In genomic region chr9:91836515-91836914, GRCh38 we compare ENCODE assay signal across 19 cellular contexts.
DNase-seq lines count a peak whose midpoint lies in the region; ATAC-seq and TF ChIP-seq lines count a peak whose summit lies in the region.
"Had no signal": no experiment of that assay in that cellular context is flagged by ENCODE, and none has a peak within 500 bp of the region (broad histone marks: within the 10 kb centered on the region; RNA-seq: fewer than 3 reads in every experiment).

No MANE protein-coding gene starts in this region.

- 53% methylated on average over 7 of the region's 7 CpGs for WGBS in right cardiac atrium

- no peaks in the 10 kb centered on the region for H3K9me3 ChIP-seq in BE2C
- no peaks in the 10 kb centered on the region for H3K9me3 ChIP-seq in HEK293 (ENCODE audit: control insufficient read depth, insufficient read depth, low read depth, low read length)
- no peaks in the 10 kb centered on the region for H3K9me3 ChIP-seq in right cardiac atrium (ENCODE audit: control insufficient read depth, low read length)

- no peaks in the 10 kb centered on the region for H3K27me3 ChIP-seq in BE2C
- H3K27me3 ChIP-seq in right cardiac atrium (ENCODE audit: control insufficient read depth, insufficient read depth), result no peaks in the 10 kb centered on the region
- no peaks in the 10 kb centered on the region for H3K27me3 ChIP-seq in rectal smooth muscle tissue (ENCODE audit: control insufficient read depth, insufficient read depth, low read length)

- no peak overlapping the region; the same call in 1 of the 2 replicates for H3K27ac ChIP-seq in HEK293 (ENCODE audit: extremely low read depth, low read depth, low read length)
- H3K27ac ChIP-seq in right cardiac atrium (ENCODE audit: low read length), result no peak overlapping the region
- peak overlapping the region; percentile 65 for H3K27ac ChIP-seq in rectal smooth muscle tissue (ENCODE audit: low read depth, low read length)
- H3K27ac ChIP-seq: dorsolateral prefrontal cortex had no signal

- POLR2A ChIA-PET in HEK293 (lab: Yijun Ruan, JAX), result no interaction called here

- H3K4me3 ChIP-seq in BE2C (ENCODE audit: low read depth, low read length) (no peak overlapping the region), HEK293 (ENCODE audit: low read depth, low read length) (no peak overlapping the region), right cardiac atrium (ENCODE audit: low read length) (no peak overlapping the region), rectal smooth muscle tissue (ENCODE audit: low read length) (no peak overlapping the region)
- H3K4me3 ChIP-seq: dorsolateral prefrontal cortex, GM12878 had no signal

- peak; percentile 52 for DNase-seq in BE2C
- DNase-seq in right cardiac atrium, result peak; percentile 53 to 84 (median 82)
- no peak for DNase-seq in H4 (ENCODE audit: low spot score)
- DNase-seq in activated gamma-delta T cell treated with Interleukin-2 at 50 U/mL for 16 hours, result no peak
- DNase-seq in NCI-H446 (lab: John Stamatoyannopoulos, UW), result no peak
- DNase-seq: activated CD4-positive, alpha-beta T cell treated with anti-CD3 and anti-CD28 coated beads for 48 hours; activated naive CD4-positive, alpha-beta T cell; activated T-cell treated with anti-CD3 and anti-CD28 coated beads, Interleukin-2, amount 50 U/mL, for 4 hours; C1 segment of cervical spinal cord; Calu3; NCI-H1694; NCI-H2171; NCI-H524; stimulated activated naive CD8-positive, alpha-beta T cell treated with anti-CD3 and anti-CD28 coated beads, Interleukin-15, Interleukin-2, amounts not matched to agents 100 U/mL and 50 U/mL, for 24 hours had no signal

- TF ChIP-seq CTCF in BE2C (IDR thresholded peaks at IDR 0.05; ENCODE audit: low read depth, low read length), result no peak
- TF ChIP-seq CTCF in HEK293 (tag by site-specific recombination; IDR thresholded peaks at IDR 0.05), result no peak

- peaks cover 16% of the 10 kb centered on the region for H3K4me1 ChIP-seq in BE2C
- peaks cover 18% of the 10 kb centered on the region for H3K4me1 ChIP-seq in HEK293 (ENCODE audit: control insufficient read depth, insufficient read depth, low read length)
- H3K4me1 ChIP-seq in right cardiac atrium (ENCODE audit: control insufficient read depth, insufficient read depth, low read length), result no peaks in the 10 kb centered on the region
- peaks cover 62% of the 10 kb centered on the region for H3K4me1 ChIP-seq in rectal smooth muscle tissue (ENCODE audit: control insufficient read depth, insufficient read depth, low read length)

- intact Hi-C loops in right cardiac atrium (cut with DNase I), result no loop called here

- ATAC-seq in right cardiac atrium (peak; percentile 58 to 60), GM19023 (IDR thresholded peaks at IDR 0.05; ENCODE audit: unreplicated experiment) (no peak)
- ATAC-seq: activated T-cell treated with anti-CD3 and anti-CD28 coated beads, Interleukin-2, amount 50 U/mL, for 4 hours; GM12878; stimulated activated naive CD8-positive, alpha-beta T cell treated with anti-CD3 and anti-CD28 coated beads, Interleukin-15, Interleukin-2, amounts not matched to agents 100 U/mL and 50 U/mL, for 24 hours had no signal

- CTCF ChIA-PET in HEK293 (lab: Yijun Ruan, JAX), result no interaction called here

- H3K36me3 ChIP-seq in BE2C, result no peaks in the 10 kb centered on the region
- no peaks in the 10 kb centered on the region for H3K36me3 ChIP-seq in HEK293 (ENCODE audit: control insufficient read depth in 2 of 2, insufficient read depth in 1 of 2, low read length in 2 of 2)
- H3K36me3 ChIP-seq in rectal smooth muscle tissue (ENCODE audit: control insufficient read depth, insufficient read depth, low read length), result no peaks in the 10 kb centered on the region

- H3K9ac ChIP-seq in rectal smooth muscle tissue (ENCODE audit: low read length), result no peak overlapping the region

TF ChIP-seq in HEK293, 187 proteins besides CTCF, POLR2A, EP300 and RAD21:
- TF ChIP-seq ZNF175 (tag by site-specific recombination; IDR thresholded peaks at IDR 0.05), result no peak
- peak; percentile 62; the same call in 1 of the 2 replicates for TF ChIP-seq ZNF600 (tag by site-specific recombination; IDR thresholded peaks at IDR 0.05)
- TF ChIP-seq EGR2 (tag by site-specific recombination; IDR thresholded peaks at IDR 0.05; ENCODE audit: low read depth), result peak; percentile 53
- TF ChIP-seq ZFHX2 (tag by site-specific recombination; conservative IDR thresholded peaks at IDR 0.05), result peak; percentile 57
- TF ChIP-seq ZNF558 (tag by site-specific recombination; IDR thresholded peaks at IDR 0.05), result no peak

Comparison
In these comparisons a context has a peak if more than half of its experiments do, and no peak if none do; other contexts are left out.
1. DNase-seq: peak in BE2C (single experiment) and right cardiac atrium (3 of 3); none in H4 (single experiment), activated gamma-delta T cell treated with Interleukin-2 at 50 U/mL for 16 hours (single experiment) and NCI-H446 (0 of 2).